5 cellular contexts compared by ENCODE assay signal in genomic region chr20:3075315-3075714, GRCh38. TPM values are rescaled to one million over a fixed set of nuclear protein-coding genes. Genes with fewer than 3 reads are reported as not detected.
"Had no signal": no experiment of that assay in that cellular context is flagged by ENCODE, and none has a peak within 500 bp of the region (broad histone marks: within the 10 kb centered on the region; RNA-seq: fewer than 3 reads in every experiment).

No MANE protein-coding gene starts in this region.

RNA-seq across cellular contexts. Expression of gene OXT, which starts 3.9 kb away (rescaled TPM):
- total RNA-seq: HT-29, HT1080, IMR-90, K562 had no signal
- polyA plus RNA-seq: IMR-90, K562 had no signal

RNA-seq across cellular contexts. Expression of gene AVP, which starts 9.2 kb away (rescaled TPM):
- total RNA-seq: HT-29, HT1080, IMR-90, K562 had no signal
- polyA plus RNA-seq: IgD-negative memory B cell, IMR-90, K562 had no signal

RNA-seq across cellular contexts. Expression of gene GNRH2, which starts 31.9 kb away (rescaled TPM):
- total RNA-seq: HT-29, HT1080 had no signal
- polyA plus RNA-seq: IgD-negative memory B cell had no signal
